In genomic region chr4:145722561-145722960, GRCh38 we compare ENCODE assay signal across 34 cellular contexts. TPM values are rescaled to one million over a fixed set of nuclear protein-coding genes. Genes with fewer than 3 reads are reported as not detected.
DNase-seq lines count a peak whose midpoint lies in the region; ATAC-seq and TF ChIP-seq lines count a peak whose summit lies in the region.
"Had no signal": no experiment of that assay in that cellular context is flagged by ENCODE, and none has a peak within 500 bp of the region (broad histone marks: within the 10 kb centered on the region; RNA-seq: fewer than 3 reads in every experiment).

No MANE protein-coding gene starts in this region.

- peaks cover 6 to 11% of the 10 kb centered on the region in 2 donors for H3K4me1 Mint-ChIP-seq in effector memory CD8-positive, alpha-beta T cell (ENCODE audit: low read depth in 2 of 2)

- no peak for TF ChIP-seq CTCF in left ventricle myocardium inferior (IDR thresholded peaks at IDR 0.05; ENCODE audit: borderline replicate concordance)
- TF ChIP-seq CTCF in adrenal gland (IDR thresholded peaks at IDR 0.05), result no peak

- no peaks in the 10 kb centered on the region for H3K27me3 ChIP-seq in left ventricle myocardium inferior (ENCODE audit: low read depth)
- H3K27me3 ChIP-seq in adrenal gland, result no peaks in the 10 kb centered on the region
- H3K27me3 ChIP-seq: vagina had no signal

- H3K36me3 ChIP-seq in left ventricle myocardium inferior (no peaks in the 10 kb centered on the region), adrenal gland (replicated peaks in 1 of 2) (no peaks in the 10 kb centered on the region)
- H3K36me3 ChIP-seq: HAP-1, vagina had no signal

- WGBS in adrenal gland, 4 donors, result 89 to 100% (median 95%) methylated on average over 1 of the region's 1 CpG

- H3K4me1 ChIP-seq in left ventricle myocardium inferior (peaks cover 15% of the 10 kb centered on the region), adrenal gland (replicated peaks in 1 of 2) (no peaks in the 10 kb centered on the region)
- H3K4me1 ChIP-seq: HAP-1, vagina had no signal

- no peak overlapping the region for H3K4me3 Mint-ChIP-seq in effector memory CD8-positive, alpha-beta T cell
- H3K4me3 Mint-ChIP-seq: activated CD4-positive, alpha-beta T cell treated with anti-CD3 and anti-CD28 coated beads for 36 hours; activated CD8-positive, alpha-beta T cell treated with anti-CD3 and anti-CD28 coated beads for 36 hours; activated T-helper 17 cell treated with anti-CD3 and anti-CD28 coated beads, Interleukin-2, amount 50 U/mL, for 72 hours; CD4-positive, CD25-positive, alpha-beta regulatory T cell; nephron progenitor cell; stimulated activated naive CD8-positive, alpha-beta T cell treated with anti-CD3 and anti-CD28 coated beads, Interleukin-15, Interleukin-2, amounts not matched to agents 100 ng/mL and 50 ng/mL, for 24 hours had no signal

- DNase-seq in Right ventricle myocardium inferior (ENCODE audit: missing footprints) (no peak), left ventricle myocardium inferior (no peak), EH (ENCODE audit: low read depth) (peak; percentile 1), NAMALWA (ENCODE audit: low spot score) (peak; percentile 49), adrenal gland (no peak), NCI-H1694 treated with DMSO at 0.1 percent for 48 hours (lab: John Stamatoyannopoulos, UW) (no peak), NCI-H526 (lab: John Stamatoyannopoulos, UW) (no peak)
- DNase-seq in effector memory CD8-positive, alpha-beta T cell, result no peak
- DNase-seq: activated CD4-positive, alpha-beta T cell treated with anti-CD3 and anti-CD28 coated beads for 36 hours; activated CD8-positive, alpha-beta T cell treated with anti-CD3 and anti-CD28 coated beads for 36 hours; CD4-positive, CD25-positive, alpha-beta regulatory T cell; hippocampal formation; mucosa of descending colon; NCI-H1092 treated with DMSO at 0.1 percent for 48 hours; NCI-H187; NCI-H2171; nephron progenitor cell; PC-9; SIG-M5; small intestine; T-helper 9 cell had no signal

- no peak overlapping the region for H3K4me3 ChIP-seq in left ventricle myocardium inferior
- no peak overlapping the region for H3K4me3 ChIP-seq in adrenal gland
- H3K4me3 ChIP-seq: HAP-1, mucosa of descending colon, PC-9, vagina had no signal

- H3K9me3 ChIP-seq in left ventricle myocardium inferior (replicated peaks) (no peaks in the 10 kb centered on the region), adrenal gland (replicated peaks in 1 of 3) (no peaks in the 10 kb centered on the region)
- H3K9me3 ChIP-seq: HAP-1, mucosa of descending colon, vagina had no signal

- H3K36me3 Mint-ChIP-seq in effector memory CD8-positive, alpha-beta T cell (ENCODE audit: insufficient read depth), result peaks cover 3% of the 10 kb centered on the region
- H3K36me3 Mint-ChIP-seq: CD4-positive, CD25-positive, alpha-beta regulatory T cell had no signal

- ATAC-seq in Right ventricle myocardium inferior, result peak; percentile 40
- peak; percentile 37 for ATAC-seq in effector memory CD8-positive, alpha-beta T cell (replicated peaks)
- ATAC-seq: activated CD4-positive, alpha-beta T cell treated with anti-CD3 and anti-CD28 coated beads for 36 hours; activated CD8-positive, alpha-beta T cell treated with anti-CD3 and anti-CD28 coated beads for 36 hours; activated naive CD4-positive, alpha-beta T cell treated with anti-CD3 and anti-CD28 coated beads, Interleukin-2, amount 50 U/mL, for 72 hours; activated T-helper 17 cell treated with anti-CD3 and anti-CD28 coated beads, Interleukin-2, amount 50 U/mL, for 72 hours; mucosa of descending colon had no signal

- no peak overlapping the region for H3K27ac ChIP-seq in left ventricle myocardium inferior (replicated peaks)
- no peak overlapping the region for H3K27ac ChIP-seq in adrenal gland
- H3K27ac ChIP-seq: HL-60, PC-9, vagina, VCaP had no signal

- TF ChIP-seq POLR2A in adrenal gland (IDR thresholded peaks at IDR 0.05), result no peak

- no peak overlapping the region for H3K27ac Mint-ChIP-seq in effector memory CD8-positive, alpha-beta T cell
- H3K27ac Mint-ChIP-seq: activated CD4-positive, alpha-beta T cell treated with anti-CD3 and anti-CD28 coated beads for 36 hours; activated CD8-positive, alpha-beta T cell treated with anti-CD3 and anti-CD28 coated beads for 36 hours; activated naive CD4-positive, alpha-beta T cell treated with anti-CD3 and anti-CD28 coated beads, Interleukin-2, amount 50 U/mL, for 72 hours; activated T-helper 17 cell treated with anti-CD3 and anti-CD28 coated beads, Interleukin-2, amount 50 U/mL, for 72 hours; CD4-positive, CD25-positive, alpha-beta regulatory T cell; nephron progenitor cell; stimulated activated naive CD8-positive, alpha-beta T cell treated with anti-CD3 and anti-CD28 coated beads, Interleukin-15, Interleukin-2, amounts not matched to agents 100 ng/mL and 50 ng/mL, for 24 hours had no signal

- intact Hi-C loops in Right ventricle myocardium inferior (cut with DNase I), result no loop called here
- intact Hi-C loops in left ventricle myocardium inferior (cut with micrococcal nuclease), result no loop called here
- intact Hi-C loops in adrenal gland (cut with DNase I), result loop anchor here in 1 of 2 donors (10.0 kb wide), 1 partner anchor 88 kb away; no protein-coding TSS in a partner anchor

- no peaks in the 10 kb centered on the region for H3K9me3 Mint-ChIP-seq in effector memory CD8-positive, alpha-beta T cell
- H3K9me3 Mint-ChIP-seq: activated CD8-positive, alpha-beta T cell treated with anti-CD3 and anti-CD28 coated beads for 36 hours; activated naive CD4-positive, alpha-beta T cell treated with anti-CD3 and anti-CD28 coated beads, Interleukin-2, amount 50 U/mL, for 72 hours; activated T-helper 17 cell treated with anti-CD3 and anti-CD28 coated beads, Interleukin-2, amount 50 U/mL, for 72 hours; CD4-positive, CD25-positive, alpha-beta regulatory T cell; stimulated activated naive CD8-positive, alpha-beta T cell treated with anti-CD3 and anti-CD28 coated beads, Interleukin-15, Interleukin-2, amounts not matched to agents 100 ng/mL and 50 ng/mL, for 24 hours had no signal

- peaks cover 24 to 39% of the 10 kb centered on the region in 2 donors for H3K27me3 Mint-ChIP-seq in effector memory CD8-positive, alpha-beta T cell

RNA-seq across cellular contexts. Expression of gene C4orf51, which starts 42.6 kb away (rescaled TPM):
- not detected for total RNA-seq in Right ventricle myocardium inferior
- total RNA-seq in left ventricle myocardium inferior, result not detected
- not detected for total RNA-seq in adrenal gland
- polyA plus RNA-seq in adrenal gland, result not detected
- total RNA-seq: A172; activated CD4-positive, alpha-beta T cell treated with anti-CD3 and anti-CD28 coated beads for 36 hours; activated CD8-positive, alpha-beta T cell treated with anti-CD3 and anti-CD28 coated beads for 36 hours; activated naive CD4-positive, alpha-beta T cell treated with anti-CD3 and anti-CD28 coated beads, Interleukin-2, amount 50 U/mL, for 72 hours; activated T-helper 17 cell treated with anti-CD3 and anti-CD28 coated beads, Interleukin-2, amount 50 U/mL, for 72 hours; CD4-positive, CD25-positive, alpha-beta regulatory T cell; endothelial cell of umbilical vein; mammary epithelial cell; mucosa of descending colon; NCI-H460; osteocyte; PC-9; vagina had no signal
- polyA plus RNA-seq: CD4-positive, CD25-positive, alpha-beta regulatory T cell; endothelial cell of umbilical vein; mammary epithelial cell; small intestine; thymus had no signal

Comparison
In these comparisons a context has a peak if more than half of its experiments do, and no peak if none do; other contexts are left out.
1. DNase-seq: peak in EH (single experiment) and NAMALWA (single experiment); none in Right ventricle myocardium inferior (single experiment), left ventricle myocardium inferior (single experiment), effector memory CD8-positive, alpha-beta T cell (0 of 3), adrenal gland (0 of 7), NCI-H1694 treated with DMSO at 0.1 percent for 48 hours (single experiment) and NCI-H526 (0 of 2).